Comparison of ENCODE assay signal across 10 cellular contexts in the genomic region with DNA sequence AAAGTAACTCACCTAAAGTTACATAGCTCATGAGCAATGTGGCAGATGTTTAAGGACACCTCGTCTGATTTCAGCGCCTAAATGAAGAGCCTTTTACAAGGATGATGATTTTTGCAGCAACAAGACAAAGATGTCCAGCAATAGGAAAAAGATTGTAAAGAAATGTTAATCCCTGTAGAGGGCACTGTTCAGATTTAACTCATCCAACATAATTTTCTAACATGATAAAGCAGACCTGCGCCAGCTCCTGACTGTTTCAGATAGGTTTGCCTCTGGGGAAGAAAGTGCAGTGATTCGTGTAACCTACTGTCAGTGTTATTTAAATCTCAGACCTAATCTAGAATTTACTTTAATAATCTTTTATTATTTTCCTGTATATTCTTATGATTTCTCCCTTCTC.
DNase-seq lines count a peak whose midpoint lies in the region; ATAC-seq and TF ChIP-seq lines count a peak whose summit lies in the region.
"Had no signal": no experiment of that assay in that cellular context is flagged by ENCODE, and none has a peak within 500 bp of the region (broad histone marks: within the 10 kb centered on the region; RNA-seq: fewer than 3 reads in every experiment).

No MANE protein-coding gene starts in this region.

- no peak overlapping the region for H3K27ac Mint-ChIP-seq in stimulated activated effector memory CD8-positive, alpha-beta T cell treated with anti-CD3 and anti-CD28 coated beads, Interleukin-12 subunit alpha, Interleukin-12 subunit beta, amount 100 ng/mL, for 72 hours

- H3K4me1 Mint-ChIP-seq in stimulated activated effector memory CD8-positive, alpha-beta T cell treated with anti-CD3 and anti-CD28 coated beads, Interleukin-12 subunit alpha, Interleukin-12 subunit beta, amount 100 ng/mL, for 72 hours = no peaks in the 10 kb centered on the region

- TF ChIP-seq CTCF in GM10248 (IDR thresholded peaks at IDR 0.05; ENCODE audit: control extremely low read depth, extremely low read depth, low read depth, missing control alignments) (peak; percentile 27), lower leg skin (IDR thresholded peaks at IDR 0.05) (no peak)

- no peak overlapping the region for H3K4me3 Mint-ChIP-seq in stimulated activated effector memory CD8-positive, alpha-beta T cell treated with anti-CD3 and anti-CD28 coated beads, Interleukin-12 subunit alpha, Interleukin-12 subunit beta, amount 100 ng/mL, for 72 hours

- H3K4me3 ChIP-seq in lower leg skin (ENCODE audit: low read depth, poor library complexity, severe bottlenecking) = no peak overlapping the region
- H3K4me3 ChIP-seq: lung had no signal

- TF ChIP-seq POLR2A in lower leg skin (IDR thresholded peaks at IDR 0.05) = no peak

- no peak for DNase-seq in GM10248 (ENCODE audit: extremely low spot score)
- peak; percentile 52 to 67 for DNase-seq in NCI-H2081 (lab: John Stamatoyannopoulos, UW)
- DNase-seq in cerebellar cortex (ENCODE audit: low spot score) = peak; percentile 5
- peak; percentile 13 for DNase-seq in pons (ENCODE audit: low spot score)
- no peak for DNase-seq in lower leg skin (ENCODE audit: low spot score in 2 of 2)
- DNase-seq in stimulated activated effector memory CD8-positive, alpha-beta T cell treated with anti-CD3 and anti-CD28 coated beads, Interleukin-12 subunit alpha, Interleukin-12 subunit beta, amount 100 ng/mL, for 72 hours (ENCODE audit: low spot score in 2 of 2) = no peak
- no peak for DNase-seq in SHP77 (lab: John Stamatoyannopoulos, UW)
- no peak for DNase-seq in posterior vena cava (ENCODE audit: low spot score)
- DNase-seq: amygdala had no signal

- no peak for ATAC-seq in stimulated activated effector memory CD8-positive, alpha-beta T cell treated with anti-CD3 and anti-CD28 coated beads, Interleukin-12 subunit alpha, Interleukin-12 subunit beta, amount 100 ng/mL, for 72 hours

- WGBS in lower leg skin, 2 donors = 63 to 66% methylated on average over 4 of the region's 4 CpGs

- CTCF ChIA-PET in GM10248 (lab: Yijun Ruan, JAX) = interaction anchor here (1.2 to 1.3 kb wide), 2 partner anchors 31 to 503 kb away, joined by 3 to 5 read pairs; no protein-coding TSS in a partner anchor

- intact Hi-C loops in lower leg skin (cut with DNase I; ENCODE audit: low total_unique reads) (no loop called here), posterior vena cava (cut with DNase I) (no loop called here)

- H3K9me3 Mint-ChIP-seq in stimulated activated effector memory CD8-positive, alpha-beta T cell treated with anti-CD3 and anti-CD28 coated beads, Interleukin-12 subunit alpha, Interleukin-12 subunit beta, amount 100 ng/mL, for 72 hours = no peaks in the 10 kb centered on the region

- POLR2A ChIA-PET in GM10248 (lab: Yijun Ruan, JAX) = no interaction called here

- H3K36me3 Mint-ChIP-seq in stimulated activated effector memory CD8-positive, alpha-beta T cell treated with anti-CD3 and anti-CD28 coated beads, Interleukin-12 subunit alpha, Interleukin-12 subunit beta, amount 100 ng/mL, for 72 hours = no peaks in the 10 kb centered on the region

Comparison
In these comparisons a context has a peak if more than half of its experiments do, and no peak if none do; other contexts are left out.
1. DNase-seq: peak in NCI-H2081 (2 of 2), cerebellar cortex (single experiment) and pons (single experiment); none in GM10248 (single experiment), lower leg skin (0 of 2), stimulated activated effector memory CD8-positive, alpha-beta T cell treated with anti-CD3 and anti-CD28 coated beads, Interleukin-12 subunit alpha, Interleukin-12 subunit beta, amount 100 ng/mL, for 72 hours (0 of 2), SHP77 (0 of 2) and posterior vena cava (single experiment).